Comparison of ENCODE assay signal across 8 cellular contexts in genomic region chr4:73620115-73620792, GRCh38. TPM values are rescaled to one million over a fixed set of nuclear protein-coding genes. Genes with fewer than 3 reads are reported as not detected.
DNase-seq lines count a peak whose midpoint lies in the region; ATAC-seq, FAIRE-seq and TF ChIP-seq lines count a peak whose summit lies in the region.

Gene RASSF6 (minus strand): TSS chr4:73620436. CDS start chr4:73611795, 8,641 bp downstream.

- H3K27me3 ChIP-seq in NT2/D1 (ENCODE audit: insufficient read depth, insufficient read length) (peaks cover 15% of the 10 kb centered on the region), colonic mucosa (no peaks in the 10 kb centered on the region), muscle layer of duodenum (ENCODE audit: low read depth, low read length) (no peaks in the 10 kb centered on the region)

- H3K4me1 ChIP-seq in NT2/D1 (ENCODE audit: insufficient read depth, insufficient read length) (no peaks in the 10 kb centered on the region), colonic mucosa (no peaks in the 10 kb centered on the region), muscle layer of duodenum (ENCODE audit: control insufficient read depth in 1 of 2, insufficient read depth in 2 of 2, low read length in 2 of 2) (peaks cover 0 to 5% of the 10 kb centered on the region in 2 donors)

- ATAC-seq in GM19397 (IDR thresholded peaks at IDR 0.05; ENCODE audit: unreplicated experiment) (peak; percentile 98), HG03432 (IDR thresholded peaks at IDR 0.05; ENCODE audit: unreplicated experiment) (peak; percentile 97)

- H3K9me3 ChIP-seq in NT2/D1 (ENCODE audit: insufficient read depth, low read length) (no peaks in the 10 kb centered on the region), colonic mucosa (no peaks in the 10 kb centered on the region), muscle layer of duodenum (ENCODE audit: control insufficient read depth in 1 of 2, low read length in 2 of 2) (no peaks in the 10 kb centered on the region)

- intact Hi-C loops in colonic mucosa (cut with DNase I): no loop called here

- H3K36me3 ChIP-seq in NT2/D1 (ENCODE audit: insufficient read depth, insufficient read length, low read length) (no peaks in the 10 kb centered on the region), colonic mucosa (no peaks in the 10 kb centered on the region), muscle layer of duodenum (ENCODE audit: control insufficient read depth in 1 of 2, insufficient read depth in 2 of 2, low read length in 2 of 2) (no peaks in the 10 kb centered on the region)

- DNase-seq in DMS53 (lab: John Stamatoyannopoulos, UW) (peak; percentile 93), NT2/D1 (ENCODE audit: low read depth, low spot score) (peak; percentile 13), colonic mucosa (peak; percentile 90), frontal cortex (ENCODE audit: low spot score in 2 of 2) (no peak)
- DNase-seq in stimulated activated naive CD4-positive, alpha-beta T cell (lab: John Stamatoyannopoulos, UW): no peak

- no peak for TF ChIP-seq CTCF in colonic mucosa (IDR thresholded peaks at IDR 0.05)

- no peak for FAIRE-seq in frontal cortex (lab: Jason Lieb, UNC)

- H3K27ac ChIP-seq in colonic mucosa: peak within 1 kb of the TSS; percentile 82
- H3K27ac ChIP-seq in muscle layer of duodenum (ENCODE audit: low read length): peak within 1 kb of the TSS; percentile 68

- no peak within 1 kb of the TSS for H3K9ac ChIP-seq in NT2/D1 (ENCODE audit: insufficient read length, low read depth)
- H3K9ac ChIP-seq in colonic mucosa (ENCODE audit: low read depth in 2 of 2, low read length in 2 of 2): peak within 1 kb of the TSS; percentile 51 to 89

- H3K4me3 ChIP-seq in NT2/D1 (ENCODE audit: insufficient read length, low read depth): peak within 1 kb of the TSS; percentile 6
- H3K4me3 ChIP-seq in colonic mucosa: peak within 1 kb of the TSS; percentile 42
- H3K4me3 ChIP-seq in muscle layer of duodenum (ENCODE audit: low read depth in 1 of 2, low read length in 2 of 2): peak within 1 kb of the TSS; percentile 46 to 65

RNA-seq across cellular contexts. Expression of gene RASSF6, which starts in this region (rescaled TPM):
- total RNA-seq in colonic mucosa: 10 to 100 TPM; 13.8 to 38.9 TPM
- total RNA-seq in frontal cortex: under 0.01 TPM

Comparison
In these comparisons a context has a peak if more than half of its experiments do, and no peak if none do; other contexts are left out.
1. RNA of gene RASSF6 (total RNA-seq): 13.8 to 38.9 TPM in colonic mucosa; under 0.01 TPM in frontal cortex (single experiment); every median in the first group is over 10 times any median in the second.
2. DNase-seq: peak in DMS53 (single experiment), NT2/D1 (single experiment) and colonic mucosa (single experiment); none in stimulated activated naive CD4-positive, alpha-beta T cell (0 of 6) and frontal cortex (0 of 2).
3. Peak in every context shown above with its lines, with median percentiles within 50 percentile points of each other: H3K4me3 ChIP-seq.